ENCODE assay signal across 22 cellular contexts in the genomic region with DNA sequence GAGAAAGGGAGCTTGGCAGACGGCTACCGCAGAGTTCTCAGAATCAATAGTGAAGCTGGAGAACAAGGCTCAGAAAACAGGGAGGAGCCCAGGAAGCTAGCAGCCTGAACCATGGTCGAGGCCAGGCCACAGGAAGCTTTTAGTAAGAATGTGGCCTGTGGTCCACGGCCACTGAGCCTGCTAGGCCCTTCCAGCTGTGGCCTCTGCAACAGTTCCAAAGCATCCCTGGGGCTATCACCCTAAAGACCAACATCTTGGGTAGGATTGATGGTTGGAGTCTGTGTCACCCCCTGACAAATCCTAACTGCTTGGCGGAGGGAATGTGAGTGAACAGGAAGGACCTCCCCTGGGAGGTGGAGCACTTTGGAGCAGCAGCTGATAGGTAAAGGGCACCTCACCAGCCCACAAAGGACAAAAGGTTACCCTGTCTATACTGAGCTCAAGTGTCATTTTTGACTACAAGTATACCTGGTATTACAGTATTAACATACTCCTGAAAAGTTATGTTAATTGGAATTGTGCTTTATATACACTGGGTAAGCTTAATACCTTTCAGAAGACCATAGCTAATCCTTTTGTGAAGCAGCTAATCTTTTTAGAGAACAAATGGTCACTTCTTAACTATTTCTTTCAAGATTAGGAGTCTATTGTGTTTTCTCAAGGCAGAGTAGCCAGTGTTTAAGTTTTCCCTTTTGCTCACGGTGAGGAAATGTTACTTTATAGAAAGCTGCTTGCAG. TPM values are rescaled to one million over a fixed set of nuclear protein-coding genes. Genes with fewer than 3 reads are reported as not detected.
DNase-seq lines count a peak whose midpoint lies in the region; TF ChIP-seq lines count a peak whose summit lies in the region.
"Had no signal": no experiment of that assay in that cellular context is flagged by ENCODE, and none has a peak within 500 bp of the region (broad histone marks: within the 10 kb centered on the region; RNA-seq: fewer than 3 reads in every experiment).

No MANE protein-coding gene starts in this region.

- no peaks in the 10 kb centered on the region for H4K20me1 ChIP-seq in BLaER1 treated with 17β-estradiol and CSF1 and Interleukin-3, amounts not matched to agents 10 nM and 100 nM

- H2AK5ac ChIP-seq in mesendoderm (ENCODE audit: low read length): no peak overlapping the region

- peak overlapping the region in 1 of 5 experiments; percentile 29 for H3K4me3 Mint-ChIP-seq in brain
- H3K4me3 Mint-ChIP-seq: activated naive CD8-positive, alpha-beta T cell treated with anti-CD3 and anti-CD28 coated beads, Interleukin-2, amount 50 U/mL, for 24 hours; CD8-positive, alpha-beta T cell; GM23338; stimulated activated naive CD8-positive, alpha-beta T cell treated with anti-CD3 and anti-CD28 coated beads, Interleukin-15, amount 100 ng/mL, for 72 hours had no signal

- H3K79me2 ChIP-seq in mesendoderm (ENCODE audit: control insufficient read depth, insufficient read depth, low read length): no peaks in the 10 kb centered on the region
- H3K79me2 ChIP-seq: hepatocyte had no signal

- H3K56ac ChIP-seq in mesendoderm (ENCODE audit: low read length): no peak overlapping the region

- peak overlapping the region in 4 of 11 experiments; percentile 30 to 60 (median 49); a peak in 7 of 22 replicates for H3K9ac ChIP-seq in BLaER1 treated with 17β-estradiol and CSF1 and Interleukin-3, amounts not matched to agents 10 nM and 100 nM
- no peak overlapping the region for H3K9ac ChIP-seq in mesendoderm (ENCODE audit: low read length)

- H3K18ac ChIP-seq in mesendoderm (ENCODE audit: low read length): no peak overlapping the region

- peaks cover 27% of the 10 kb centered on the region for H3K27me3 Mint-ChIP-seq in brain
- H3K27me3 Mint-ChIP-seq: activated naive CD8-positive, alpha-beta T cell treated with anti-CD3 and anti-CD28 coated beads, Interleukin-2, amount 50 U/mL, for 24 hours; stimulated activated naive CD8-positive, alpha-beta T cell treated with anti-CD3 and anti-CD28 coated beads, Interleukin-15, amount 100 ng/mL, for 72 hours had no signal

- no peak for TF ChIP-seq POLR2A in NB4 (IDR thresholded peaks at IDR 0.05; ENCODE audit: extremely low read depth, insufficient read length)

- TF ChIP-seq CTCF in NB4 (IDR thresholded peaks at IDR 0.05; ENCODE audit: low read depth, low read length) (no peak), brain (conservative IDR thresholded peaks at IDR 0.05) (no peak)

- H2BK15ac ChIP-seq in mesendoderm (replicated peaks; ENCODE audit: low read depth): no peak overlapping the region

- H2BK120ac ChIP-seq in mesendoderm (ENCODE audit: low read depth, low read length): no peak overlapping the region

- H3K9me3 Mint-ChIP-seq in brain: peaks cover 0 to 5% (median 0%) of the 10 kb centered on the region in 5 experiments
- H3K9me3 Mint-ChIP-seq: activated naive CD8-positive, alpha-beta T cell treated with anti-CD3 and anti-CD28 coated beads, Interleukin-2, amount 50 U/mL, for 24 hours; activated T-helper 2 cell treated with anti-CD3 and anti-CD28 coated beads, Interferon-gamma antibody, Interleukin-2, Interleukin-4, amounts not matched to agents 10 μg/mL and 5 μg/mL and 100 μg/mL, durations not matched to agents 14 hours and 24 hours and 36 hours; CD8-positive, alpha-beta T cell; GM23338; stimulated activated naive CD8-positive, alpha-beta T cell treated with anti-CD3 and anti-CD28 coated beads, Interleukin-15, amount 100 ng/mL, for 72 hours had no signal

- H3K27ac ChIP-seq in BLaER1 treated with 17β-estradiol and CSF1 and Interleukin-3, amounts not matched to agents 10 nM and 100 nM: peak overlapping the region; percentile 12 to 96 (median 65); a peak in 16 of 22 replicates
- no peak overlapping the region for H3K27ac ChIP-seq in mesendoderm (ENCODE audit: low read depth, low read length)
- H3K27ac ChIP-seq: hepatocyte, right lobe of liver, SJCRH30, uterus had no signal

- H3K79me1 ChIP-seq in mesendoderm (ENCODE audit: low read length): no peaks in the 10 kb centered on the region

- H3K23ac ChIP-seq in mesendoderm (ENCODE audit: low read length): no peak overlapping the region

- H3K4ac ChIP-seq in mesendoderm (ENCODE audit: low read depth, low read length): no peak overlapping the region

- peak overlapping the region in 4 of 5 experiments; percentile 3 to 86 (median 44) for H3K27ac Mint-ChIP-seq in brain
- H3K27ac Mint-ChIP-seq: activated naive CD8-positive, alpha-beta T cell treated with anti-CD3 and anti-CD28 coated beads, Interleukin-2, amount 50 U/mL, for 24 hours; activated T-helper 2 cell treated with anti-CD3 and anti-CD28 coated beads, Interferon-gamma antibody, Interleukin-2, Interleukin-4, amounts not matched to agents 10 μg/mL and 5 μg/mL and 100 μg/mL, durations not matched to agents 14 hours and 24 hours and 36 hours; CD8-positive, alpha-beta T cell had no signal

- no CpG with 5 or more reads among the region's 6 CpGs for WGBS in mesendoderm (ENCODE audit: extremely low coverage, insufficient coverage, low lambda C conversion rate)

- H3K4me1 ChIP-seq in BLaER1 treated with 17β-estradiol and CSF1 and Interleukin-3, amounts not matched to agents 10 nM and 100 nM: peaks cover 54 to 84% (median 78%) of the 10 kb centered on the region in 10 experiments
- H3K4me1 ChIP-seq in mesendoderm (ENCODE audit: control insufficient read depth, low read depth, low read length): no peaks in the 10 kb centered on the region
- H3K4me1 ChIP-seq: right lobe of liver, SJCRH30, uterus had no signal

- no peaks in the 10 kb centered on the region for H3K27me3 ChIP-seq in BLaER1 treated with 17β-estradiol and CSF1 and Interleukin-3, amounts not matched to agents 10 nM and 100 nM
- no peaks in the 10 kb centered on the region for H3K27me3 ChIP-seq in mesendoderm (ENCODE audit: insufficient read depth, low read length, poor library complexity)
- H3K27me3 ChIP-seq: hepatocyte, right lobe of liver, uterus had no signal

- no peak overlapping the region for H4K5ac ChIP-seq in mesendoderm (ENCODE audit: low read length)

- DNase-seq in NB4 (ENCODE audit: low read depth) (peak; percentile 61), mesendoderm (peak; percentile 42), OCI-M2 (lab: John Stamatoyannopoulos, UW; ENCODE audit: unreplicated experiment) (no peak), NAMALWA (ENCODE audit: low spot score) (no peak), iPS-NIHi11 (ENCODE audit: low spot score) (no peak), DMS153 (lab: John Stamatoyannopoulos, UW) (no peak)
- DNase-seq: activated CD4-positive, alpha-beta T cell treated with anti-CD3 and anti-CD28 coated beads for 1 hour; activated naive CD8-positive, alpha-beta T cell treated with anti-CD3 and anti-CD28 coated beads, Interleukin-2, amount 50 U/mL, for 24 hours; CD8-positive, alpha-beta T cell; DMS79 treated with DMSO at 0.1 percent for 48 hours; NCI-H2029 treated with DMSO at 0.1 percent for 48 hours; NCI-H510A; right lobe of liver; SJCRH30; stimulated activated naive CD8-positive, alpha-beta T cell treated with anti-CD3 and anti-CD28 coated beads, Interleukin-15, amount 100 ng/mL, for 72 hours; uterus had no signal

- peaks cover 0 to 7% (median 0%) of the 10 kb centered on the region in 11 experiments; a peak in 5 of 22 replicates for H3K9me3 ChIP-seq in BLaER1 treated with 17β-estradiol and CSF1 and Interleukin-3, amounts not matched to agents 10 nM and 100 nM (replicated peaks in 1 of 11)
- H3K9me3 ChIP-seq: right lobe of liver, SJCRH30, uterus had no signal

- H3K4me2 ChIP-seq in BLaER1 treated with 17β-estradiol and CSF1 and Interleukin-3, amounts not matched to agents 10 nM and 100 nM: peak overlapping the region; percentile 56 to 98 (median 80); a peak in 21 of 22 replicates
- no peak overlapping the region for H3K4me2 ChIP-seq in mesendoderm (ENCODE audit: low read length)
- H3K4me2 ChIP-seq: GM23338, hepatocyte had no signal

- H3K36me3 Mint-ChIP-seq in brain: no peaks in the 10 kb centered on the region
- H3K36me3 Mint-ChIP-seq: CD8-positive, alpha-beta T cell had no signal

- H3K36me3 ChIP-seq in BLaER1 treated with 17β-estradiol and CSF1 and Interleukin-3, amounts not matched to agents 10 nM and 100 nM: peaks cover 0 to 6% (median 0%) of the 10 kb centered on the region in 11 experiments; a peak in 1 of 22 replicates
- no peaks in the 10 kb centered on the region for H3K36me3 ChIP-seq in mesendoderm (ENCODE audit: control insufficient read depth, insufficient read depth, low read length)
- H3K36me3 ChIP-seq: right lobe of liver, SJCRH30, uterus had no signal

- H2BK5ac ChIP-seq in mesendoderm (ENCODE audit: low read length): no peak overlapping the region

- H3K4me1 Mint-ChIP-seq in brain: peaks cover 21% of the 10 kb centered on the region
- H3K4me1 Mint-ChIP-seq: activated naive CD8-positive, alpha-beta T cell treated with anti-CD3 and anti-CD28 coated beads, Interleukin-2, amount 50 U/mL, for 24 hours; stimulated activated naive CD8-positive, alpha-beta T cell treated with anti-CD3 and anti-CD28 coated beads, Interleukin-15, amount 100 ng/mL, for 72 hours had no signal

- no peak overlapping the region for H4K8ac ChIP-seq in mesendoderm (ENCODE audit: low read depth, low read length)

- no peak overlapping the region for H3K4me3 ChIP-seq in BLaER1 treated with 17β-estradiol and CSF1 and Interleukin-3, amounts not matched to agents 10 nM and 100 nM
- H3K4me3 ChIP-seq in NB4 (ENCODE audit: low read depth, low read length) (no peak overlapping the region), mesendoderm (ENCODE audit: low read length) (no peak overlapping the region)
- H3K4me3 ChIP-seq: GM23338, hepatocyte, right lobe of liver, SJCRH30, uterus had no signal

RNA-seq across cellular contexts. Expression of a gene that starts 18.7 kb away (rescaled TPM):
- 3.7 TPM for polyA plus RNA-seq in brain (ENCODE audit: insufficient read depth, low read depth, low replicate concordance)
- 0.59 TPM for polyA plus RNA-seq in mesendoderm (2013, experiment 1 of 2)
- polyA plus RNA-seq in mesendoderm (2013, experiment 2 of 2): 0.70 TPM

RNA-seq across cellular contexts. Expression of a gene that starts 32.9 kb away (rescaled TPM):
- not detected for polyA plus RNA-seq in brain (ENCODE audit: insufficient read depth, low read depth, low replicate concordance)
- polyA plus RNA-seq in mesendoderm (2013, experiment 1 of 2): not detected
- not detected for polyA plus RNA-seq in mesendoderm (2013, experiment 2 of 2)
- polyA plus RNA-seq: GM23338, keratinocyte had no signal

Comparison
In these comparisons a context has a peak if more than half of its experiments do, and no peak if none do; other contexts are left out.
1. DNase-seq: peak in NB4 (single experiment) and mesendoderm (single experiment); none in OCI-M2 (single experiment), NAMALWA (single experiment), iPS-NIHi11 (single experiment) and DMS153 (single experiment).